Comparison of ENCODE assay signal across 4 cellular contexts in the genomic region with DNA sequence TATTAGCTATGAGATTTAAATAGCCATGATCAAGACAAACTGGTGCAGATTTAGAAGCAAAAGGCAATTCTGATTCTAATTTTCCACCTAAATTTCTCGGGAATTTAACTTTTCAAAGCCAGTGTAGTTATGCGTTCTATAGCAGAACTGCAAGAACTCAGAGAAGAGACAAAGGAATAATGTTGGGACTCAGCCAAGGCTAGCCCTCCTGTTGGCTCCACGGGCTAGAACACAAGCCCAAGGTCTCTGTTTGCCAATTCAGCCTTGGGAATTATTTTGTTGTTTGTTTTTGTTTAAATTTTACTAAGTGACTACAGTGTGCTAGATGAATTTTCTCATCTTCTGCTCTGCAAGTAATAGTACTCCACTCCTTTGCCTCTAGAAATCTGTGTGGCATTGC.
"Had no signal": no experiment of that assay in that cellular context is flagged by ENCODE, and none has a peak within 500 bp of the region (broad histone marks: within the 10 kb centered on the region; RNA-seq: fewer than 3 reads in every experiment).

No MANE protein-coding gene starts in this region.

- FAIRE-seq: G401.6 had no signal

- DNase-seq: GDM1, GF-D8 had no signal

- H3K4me3 ChIP-seq: GM12878 had no signal
